9 cellular contexts compared by ENCODE assay signal in the genomic region with DNA sequence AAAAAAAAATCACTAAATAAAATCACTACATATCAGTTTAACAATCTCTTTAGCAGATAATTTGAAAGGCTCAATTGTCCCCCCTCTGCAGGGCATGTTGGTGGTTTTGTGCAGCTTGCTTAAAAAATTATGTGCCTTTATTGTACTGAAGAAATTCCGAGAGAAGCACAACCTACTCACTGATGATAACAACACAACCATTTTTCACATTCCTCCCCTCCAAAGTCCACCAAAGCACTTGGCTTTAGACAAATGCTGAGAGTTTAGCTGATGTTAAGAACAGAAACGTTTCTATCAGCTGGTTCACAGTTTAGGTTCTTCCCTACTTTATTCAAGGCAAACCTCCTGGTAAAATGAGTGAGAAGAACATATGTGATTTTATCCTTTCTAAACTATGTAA. TPM values are rescaled to one million over a fixed set of nuclear protein-coding genes. Genes with fewer than 3 reads are reported as not detected.
DNase-seq lines count a peak whose midpoint lies in the region; ATAC-seq and TF ChIP-seq lines count a peak whose summit lies in the region.
"Had no signal": no experiment of that assay in that cellular context is flagged by ENCODE, and none has a peak within 500 bp of the region (broad histone marks: within the 10 kb centered on the region; RNA-seq: fewer than 3 reads in every experiment).

No MANE protein-coding gene starts in this region.

- H3K27me3 ChIP-seq in HAP-1 (ENCODE audit: low read depth) (no peaks in the 10 kb centered on the region), breast epithelium (no peaks in the 10 kb centered on the region), layer of hippocampus (ENCODE audit: control insufficient read depth, insufficient read depth, low read length) (no peaks in the 10 kb centered on the region)

- H3K9me3 ChIP-seq in HAP-1: no peaks in the 10 kb centered on the region
- no peaks in the 10 kb centered on the region for H3K9me3 ChIP-seq in breast epithelium

- H3K4me3 ChIP-seq in HAP-1: no peak overlapping the region
- peak overlapping the region; percentile 47 to 67 (median 50) for H3K4me3 ChIP-seq in breast epithelium
- H3K4me3 ChIP-seq in skin epidermis: peak overlapping the region in 4 of 7 experiments; percentile 20 to 38 (median 23)

- TF ChIP-seq POLR2A in breast epithelium (IDR thresholded peaks at IDR 0.05): no peak

- H3K27ac ChIP-seq in breast epithelium (peak overlapping the region; percentile 44 to 80), layer of hippocampus (ENCODE audit: low read depth, low read length) (peak overlapping the region; percentile 82), skin epidermis (peak overlapping the region in 10 of 21 experiments; percentile 10 to 78 (median 57))

- H3K4me1 ChIP-seq in HAP-1 (peaks cover 26% of the 10 kb centered on the region), breast epithelium (peaks cover 3 to 15% of the 10 kb centered on the region in 2 donors)

- in situ Hi-C loops in HAP-1 (cut with MboI; ENCODE audit: low sequenced_read_pairs): no loop called here

- TF ChIP-seq CTCF in breast epithelium (IDR thresholded peaks at IDR 0.05): no peak

- intact Hi-C loops in breast epithelium (cut with DNase I; ENCODE audit: low total_unique reads): no loop called here

- no peak for ATAC-seq in GM21786 (IDR thresholded peaks at IDR 0.05; ENCODE audit: unreplicated experiment)
- ATAC-seq: HCT116 had no signal

- DNase-seq in HAP-1 (ENCODE audit: low spot score in 2 of 2) (peak; percentile 22 to 43), breast epithelium (ENCODE audit: low spot score in 2 of 2) (no peak), NCI-H748 (lab: John Stamatoyannopoulos, UW; ENCODE audit: unreplicated experiment) (no peak)
- no peak for DNase-seq in central memory CD4-positive, alpha-beta T cell
- no peak for DNase-seq in activated naive CD4-positive, alpha-beta T cell (lab: John Stamatoyannopoulos, UW)

- H3K36me3 ChIP-seq in HAP-1 (replicated peaks): no peaks in the 10 kb centered on the region; the same call in 1 of the 2 replicates
- no peaks in the 10 kb centered on the region for H3K36me3 ChIP-seq in breast epithelium

RNA-seq across cellular contexts. Expression of a gene that starts 0.9 kb away (rescaled TPM):
- 100 to 1,000 TPM in 1 of 3 donors, 10 to 100 TPM in 2; 85.5 to 155 (median 92.2) TPM for total RNA-seq in breast epithelium

Comparison
In these comparisons a context has a peak if more than half of its experiments do, and no peak if none do; other contexts are left out.
1. DNase-seq: peak in HAP-1 (2 of 2); none in breast epithelium (0 of 2), central memory CD4-positive, alpha-beta T cell (single experiment), NCI-H748 (single experiment) and activated naive CD4-positive, alpha-beta T cell (0 of 4).